ENCODE assay signal across 1 cellular context in the genomic region with DNA sequence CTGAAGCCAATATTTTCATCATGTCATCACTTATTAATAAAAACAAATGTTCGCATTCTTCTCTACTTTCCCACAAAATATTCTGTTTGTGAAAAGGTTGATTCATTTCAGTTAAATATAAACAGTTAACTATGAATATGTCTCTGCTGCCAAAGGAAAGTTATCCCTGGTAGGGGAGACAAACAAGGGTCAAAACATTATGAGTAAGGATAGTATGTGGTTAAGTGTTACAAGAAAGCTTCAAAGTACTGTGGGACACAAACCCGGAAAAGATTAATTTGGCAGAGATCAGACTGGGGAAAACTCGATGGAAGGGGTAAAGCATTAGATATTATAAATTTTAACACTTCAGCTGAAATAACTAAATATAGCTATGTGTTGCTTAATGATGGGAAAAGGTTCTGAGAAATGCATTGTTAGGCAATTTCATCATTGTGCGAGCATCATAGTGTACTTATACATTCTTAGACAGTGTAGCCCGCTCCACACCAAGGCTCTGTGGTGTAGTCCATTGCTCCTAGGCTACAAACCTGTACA.
TF ChIP-seq lines count a peak whose summit lies in the region.

No MANE protein-coding gene starts in this region.

TF ChIP-seq in WTC11, 78 proteins besides CTCF, POLR2A, EP300 and RAD21 (continued from another document):
- TF ChIP-seq NR2C2 (CRISPR knock-in tag; IDR thresholded peaks at IDR 0.05) (no peak), ZNF396 (CRISPR knock-in tag; IDR thresholded peaks at IDR 0.05; ENCODE audit: borderline replicate concordance) (no peak), TP53 (CRISPR knock-in tag; IDR thresholded peaks at IDR 0.05) (no peak), FOXP4 (CRISPR knock-in tag; IDR thresholded peaks at IDR 0.05) (no peak), HMGA2 (CRISPR knock-in tag; IDR thresholded peaks at IDR 0.05) (no peak), JAZF1 (CRISPR knock-in tag; IDR thresholded peaks at IDR 0.05) (no peak)
- TF ChIP-seq, protein P1, sequence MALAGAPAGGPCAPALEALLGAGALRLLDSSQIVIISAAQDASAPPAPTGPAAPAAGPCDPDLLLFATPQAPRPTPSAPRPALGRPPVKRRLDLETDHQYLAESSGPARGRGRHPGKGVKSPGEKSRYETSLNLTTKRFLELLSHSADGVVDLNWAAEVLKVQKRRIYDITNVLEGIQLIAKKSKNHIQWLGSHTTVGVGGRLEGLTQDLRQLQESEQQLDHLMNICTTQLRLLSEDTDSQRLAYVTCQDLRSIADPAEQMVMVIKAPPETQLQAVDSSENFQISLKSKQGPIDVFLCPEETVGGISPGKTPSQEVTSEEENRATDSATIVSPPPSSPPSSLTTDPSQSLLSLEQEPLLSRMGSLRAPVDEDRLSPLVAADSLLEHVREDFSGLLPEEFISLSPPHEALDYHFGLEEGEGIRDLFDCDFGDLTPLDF (CRISPR knock-in tag; IDR thresholded peaks at IDR 0.05), result no peak
